ENCODE assay signal across 25 cellular contexts in the genomic region with DNA sequence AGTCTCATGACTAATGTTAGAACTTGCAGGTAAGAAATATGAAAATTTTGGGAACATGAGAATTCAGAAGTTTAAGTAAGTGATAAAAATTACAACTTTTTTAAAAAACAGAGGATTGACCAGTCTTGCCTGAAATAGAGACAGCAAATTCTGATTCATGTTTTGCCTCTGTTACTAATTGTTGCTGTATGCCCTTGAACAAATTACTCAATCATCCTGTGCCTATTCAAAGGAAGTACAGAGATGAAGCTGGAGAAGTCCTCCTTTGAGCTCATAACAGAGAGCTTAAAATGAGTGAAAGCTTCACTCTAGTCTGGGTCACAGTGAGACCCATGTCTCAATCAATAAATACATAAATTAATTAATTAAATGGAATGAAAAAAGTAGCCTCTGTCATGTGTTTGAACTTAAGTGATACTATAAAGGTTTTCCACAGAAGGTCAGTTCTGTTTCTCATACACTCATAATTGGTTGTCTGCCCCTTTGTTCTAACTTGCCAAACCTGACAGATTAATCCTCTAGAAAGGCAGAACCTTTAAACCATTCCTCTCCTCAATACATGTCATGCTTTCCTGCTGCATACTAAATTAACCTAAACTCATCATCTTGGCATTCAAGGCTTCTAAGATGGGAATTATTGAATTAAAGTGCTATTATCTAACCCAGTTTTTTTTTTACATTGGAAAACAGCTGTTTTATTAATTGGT.
"Had no signal": no experiment of that assay in that cellular context is flagged by ENCODE, and none has a peak within 500 bp of the region (broad histone marks: within the 10 kb centered on the region; RNA-seq: fewer than 3 reads in every experiment).

No MANE protein-coding gene starts in this region.

- H3K36me3 ChIP-seq: esophagus squamous epithelium, heart left ventricle, pancreas, vagina had no signal

- H3K27me3 ChIP-seq: esophagus squamous epithelium, heart left ventricle, pancreas, testis, vagina had no signal

- H3K4me1 ChIP-seq: esophagus squamous epithelium, heart left ventricle, pancreas, psoas muscle, testis, vagina had no signal

- DNase-seq: activated B cell treated with CpG ODN at 0.5 μM for 24 hours; activated CD4-positive, alpha-beta memory T cell treated with anti-CD3 and anti-CD28 coated beads for 36 hours; activated CD4-positive, alpha-beta T cell treated with anti-CD3 and anti-CD28 coated beads for 4 hours; activated effector memory CD4-positive, alpha-beta T cell treated with Interleukin-2 at 50 U/mL for 16 hours; activated naive CD4-positive, alpha-beta T cell treated with anti-CD3 and anti-CD28 coated beads, Interleukin-2, amount 10 ng/mL, durations not matched to agents 7 days and 5 days; activated T-cell treated with anti-CD3 and anti-CD28 coated beads, Interleukin-2, amount 50 U/mL, for 72 hours; anterior cingulate cortex; effector memory CD4-positive, alpha-beta T cell; esophagus squamous epithelium; heart left ventricle; islet precursor cell; left colon; mesenchymal stem cell; nephron progenitor cell; pancreas; psoas muscle; right cardiac atrium; small intestine; stimulated activated CD4-positive, alpha-beta T cell treated with anti-CD3 and anti-CD28 coated beads, Interleukin-2, amount 100 ng/mL, for 48 hours; stimulated activated CD8-positive, alpha-beta memory T cell treated with anti-CD3 and anti-CD28 coated beads, Interleukin-4, amount 100 ng/mL, for 48 hours; stimulated activated naive CD4-positive, alpha-beta T cell; T-helper 9 cell; testis; trophoblast cell had no signal

- H3K9me3 ChIP-seq: esophagus squamous epithelium, heart left ventricle, pancreas, psoas muscle, testis, vagina had no signal

- ATAC-seq: activated T-cell treated with anti-CD3 and anti-CD28 coated beads, Interleukin-2, amount 50 U/mL, for 72 hours; heart left ventricle; left colon; pancreas; psoas muscle; right cardiac atrium had no signal

- H3K4me3 ChIP-seq: esophagus squamous epithelium, heart left ventricle, pancreas, psoas muscle, testis, vagina had no signal
